ENCODE assay signal across 8 cellular contexts in the genomic region with DNA sequence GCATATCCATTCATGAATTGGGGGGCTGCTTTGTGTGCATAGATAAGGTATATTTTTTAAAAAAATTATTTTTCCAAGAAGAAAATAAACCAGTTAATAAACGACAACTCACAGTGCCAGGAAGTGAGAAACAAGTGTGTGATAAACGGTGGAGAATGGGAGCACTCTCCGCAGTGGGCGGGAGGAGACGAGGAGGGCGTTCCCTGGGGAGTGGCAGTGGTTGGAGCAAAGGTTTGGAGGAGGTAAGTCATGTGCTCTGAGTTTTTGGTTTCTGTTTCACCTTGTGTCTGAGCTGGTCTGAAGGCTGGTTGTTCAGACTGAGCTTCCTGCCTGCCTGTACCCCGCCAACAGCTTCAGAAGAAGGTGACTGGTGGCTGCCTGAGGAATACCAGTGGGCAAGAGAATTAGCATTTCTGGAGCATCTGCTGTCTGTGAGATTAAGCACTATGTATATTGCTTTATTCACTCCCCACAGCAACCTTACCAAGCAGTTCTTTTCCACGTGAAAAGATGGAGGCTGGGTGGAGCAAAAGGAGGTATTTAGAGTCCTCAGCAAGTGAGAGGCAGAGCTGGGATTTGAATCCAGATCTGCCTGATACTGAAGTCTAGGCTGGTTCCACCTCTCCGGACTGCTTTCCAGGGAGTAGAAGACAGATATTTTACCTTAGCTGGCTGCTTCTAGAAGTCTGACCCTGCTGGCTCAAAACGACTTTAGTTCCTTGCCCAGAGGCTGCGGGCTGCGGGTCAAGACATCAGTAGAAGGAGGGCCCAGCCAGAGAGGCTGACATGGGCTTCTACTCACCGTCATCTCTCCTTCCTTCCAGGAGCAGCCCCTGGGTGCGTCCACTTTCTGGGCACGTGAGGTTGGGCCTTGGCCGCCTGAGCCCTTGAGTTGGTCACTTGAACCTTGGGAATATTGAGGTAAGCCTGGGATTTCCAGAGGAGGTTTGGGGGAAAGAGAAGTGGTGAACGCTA. TPM values are rescaled to one million over a fixed set of nuclear protein-coding genes. Genes with fewer than 3 reads are reported as not detected.
DNase-seq lines count a peak whose midpoint lies in the region; ATAC-seq, FAIRE-seq and TF ChIP-seq lines count a peak whose summit lies in the region.

No MANE protein-coding gene starts in this region.

- H3K4me3 ChIP-seq in ascending aorta (peak overlapping the region; percentile 9 to 29), left lung (peak overlapping the region; percentile 16 to 56)

- peak overlapping the region; percentile 97 for H3K4me3 Mint-ChIP-seq in T-helper 17 cell

- TF ChIP-seq CTCF in ascending aorta (IDR thresholded peaks at IDR 0.05) (no peak), left lung (IDR thresholded peaks at IDR 0.05) (no peak)

- intact Hi-C loops in ascending aorta (cut with DNase I) = no loop called here
- intact Hi-C loops in left lung (cut with DNase I) = loop anchor here in 1 of 2 donors (5.0 kb wide), 1 partner anchor 51 kb away; the partner anchor contains the start of gene CASP10

- H3K36me3 ChIP-seq in ascending aorta (no peaks in the 10 kb centered on the region), left lung (no peaks in the 10 kb centered on the region)

- ATAC-seq in HG02840 (IDR thresholded peaks at IDR 0.05; ENCODE audit: low FRiP score, unreplicated experiment) (peak; percentile 94), T-helper 17 cell (peak; percentile 91), left lung (peak; percentile 92)

- DNase-seq in GM18507 (ENCODE audit: extremely low spot score, insufficient read length, low read depth) = no peak
- peak; percentile 79 to 92 (median 83) for DNase-seq in NCI-H1417 (lab: John Stamatoyannopoulos, UW)
- peak; percentile 59 to 80 (median 73) for DNase-seq in T-helper 17 cell
- DNase-seq in ascending aorta (ENCODE audit: low spot score in 2 of 2) = peak; percentile 26 to 73
- DNase-seq in left lung = peak; percentile 88 to 92
- peak; percentile 58 to 66 for DNase-seq in stimulated activated CD8-positive, alpha-beta memory T cell treated with anti-CD3 and anti-CD28 coated beads, Interleukin-2, amount 100 ng/mL, for 1 hour (ENCODE audit: low read depth in 2 of 2)
- no peak for DNase-seq in NCI-H446 (lab: John Stamatoyannopoulos, UW)

- peak overlapping the region; percentile 99 for H3K27ac Mint-ChIP-seq in T-helper 17 cell

- H3K36me3 Mint-ChIP-seq in T-helper 17 cell (ENCODE audit: low read depth) = peaks cover 4% of the 10 kb centered on the region

- H3K4me1 Mint-ChIP-seq in T-helper 17 cell = peaks cover 29% of the 10 kb centered on the region

- H3K27ac ChIP-seq in ascending aorta (no peak overlapping the region), left lung (peak overlapping the region; percentile 66 to 90)

- H3K9me3 ChIP-seq in T-helper 17 cell (ENCODE audit: control insufficient read depth, low read length, poor library complexity, severe bottlenecking) (no peaks in the 10 kb centered on the region), ascending aorta (no peaks in the 10 kb centered on the region), left lung (no peaks in the 10 kb centered on the region)

- H3K4me1 ChIP-seq in ascending aorta (peaks cover 0 to 12% of the 10 kb centered on the region in 2 donors), left lung (peaks cover 26 to 79% of the 10 kb centered on the region in 2 donors)

- H3K27me3 Mint-ChIP-seq in T-helper 17 cell = no peaks in the 10 kb centered on the region

- peak; percentile 99 for FAIRE-seq in GM18507 (lab: Jason Lieb, UNC)

- H3K27me3 ChIP-seq in ascending aorta (no peaks in the 10 kb centered on the region), left lung (no peaks in the 10 kb centered on the region)

RNA-seq across cellular contexts. Expression of gene CASP8, which starts 26.9 kb away (rescaled TPM):
- total RNA-seq in T-helper 17 cell (100 to 1,000 TPM; 191 to 201 TPM), ascending aorta (15.2 TPM), left lung (10 to 100 TPM; 26.3 to 40.4 TPM)

RNA-seq across cellular contexts. Expression of gene CASP10, which starts 50.5 kb away (rescaled TPM):
- total RNA-seq in T-helper 17 cell = 10 to 100 TPM; 16.4 to 21.2 TPM
- 7.8 TPM for total RNA-seq in ascending aorta
- 10 to 100 TPM; 30.3 to 31.5 TPM for total RNA-seq in left lung

Comparison
In these comparisons a context has a peak if more than half of its experiments do, and no peak if none do; other contexts are left out.
1. DNase-seq: peak in NCI-H1417 (3 of 3), T-helper 17 cell (3 of 3), ascending aorta (2 of 2), left lung (2 of 2) and stimulated activated CD8-positive, alpha-beta memory T cell treated with anti-CD3 and anti-CD28 coated beads, Interleukin-2, amount 100 ng/mL, for 1 hour (2 of 2); none in GM18507 (single experiment) and NCI-H446 (0 of 2).
2. H3K27ac ChIP-seq: peak in left lung (2 of 2); none in ascending aorta (0 of 2).
3. RNA of gene CASP8, which starts 26.9 kb away (total RNA-seq): 191 to 201 TPM in T-helper 17 cell; 26.3 to 40.4 TPM in left lung and 15.2 TPM in ascending aorta (single experiment); every median in the first group is over 4 times any median in the second.
4. Peak in every context shown above with its lines, with median percentiles within 50 percentile points of each other: ATAC-seq.